ENCODE assay signal across 20 cellular contexts in the genomic region with DNA sequence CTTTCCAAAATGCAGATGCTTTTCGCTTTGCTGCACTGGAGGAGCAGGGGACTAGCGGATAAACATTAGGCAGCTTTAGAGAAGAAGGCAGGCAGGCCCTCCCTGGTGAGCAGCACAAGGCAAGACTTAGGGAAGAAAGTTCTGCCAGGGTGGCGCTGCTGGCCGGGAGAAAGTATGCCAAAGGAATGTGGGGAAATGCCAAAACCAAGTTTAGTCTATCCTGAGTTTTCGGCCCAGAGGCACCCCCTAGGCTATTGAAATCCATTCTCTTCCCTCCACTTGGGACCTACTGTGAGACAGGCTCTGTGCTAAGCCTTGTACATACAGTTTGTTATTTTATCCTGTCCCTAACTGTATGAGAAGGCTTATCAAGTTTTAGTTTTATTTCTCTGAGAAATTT. TPM values are rescaled to one million over a fixed set of nuclear protein-coding genes. Genes with fewer than 3 reads are reported as not detected.
DNase-seq lines count a peak whose midpoint lies in the region; ATAC-seq and TF ChIP-seq lines count a peak whose summit lies in the region.
"Had no signal": no experiment of that assay in that cellular context is flagged by ENCODE, and none has a peak within 500 bp of the region (broad histone marks: within the 10 kb centered on the region; RNA-seq: fewer than 3 reads in every experiment).

No MANE protein-coding gene starts in this region.

- no peaks in the 10 kb centered on the region for H3K36me3 ChIP-seq in fibroblast of lung (ENCODE audit: control insufficient read depth, insufficient read depth, low read length)
- H3K36me3 ChIP-seq in effector memory CD4-positive, alpha-beta T cell (ENCODE audit: control insufficient read depth, insufficient read depth, low read length), result no peaks in the 10 kb centered on the region
- H3K36me3 ChIP-seq: HAP-1, left lung had no signal

- ATAC-seq in GM19452 (IDR thresholded peaks at IDR 0.05; ENCODE audit: unreplicated experiment) (no peak), GM18505 (IDR thresholded peaks at IDR 0.05; ENCODE audit: unreplicated experiment) (no peak)
- ATAC-seq: left lung; natural killer cell treated with Interleukin-12 subunit alpha and Interleukin-12 subunit beta and Interleukin-15 and Interleukin-18, amount 100 ng/mL, for 72 hours had no signal

- no peaks in the 10 kb centered on the region for H3K36me3 Mint-ChIP-seq in osteocyte (ENCODE audit: unreplicated experiment)
- H3K36me3 Mint-ChIP-seq: CD8-positive, alpha-beta memory T cell; natural killer cell treated with Interleukin-12 subunit alpha and Interleukin-12 subunit beta and Interleukin-15 and Interleukin-18, amount 100 ng/mL, for 72 hours had no signal

- TF ChIP-seq CTCF in fibroblast of lung (conservative IDR thresholded peaks at IDR 0.05 in 1 of 2, IDR thresholded peaks at IDR 0.05 in 1 of 2; ENCODE audit: low read depth in 1 of 2, low read length in 2 of 2) (no peak), osteocyte (IDR thresholded peaks at IDR 0.05) (no peak)

- H4K20me1 ChIP-seq in fibroblast of lung (ENCODE audit: control insufficient read depth, extremely low read depth, insufficient read depth, low read length), result no peaks in the 10 kb centered on the region

- H3K4me1 Mint-ChIP-seq in osteocyte (ENCODE audit: unreplicated experiment), result peaks cover 17% of the 10 kb centered on the region
- H3K4me1 Mint-ChIP-seq: CD8-positive, alpha-beta memory T cell had no signal

- H3K4me3 Mint-ChIP-seq in osteocyte (ENCODE audit: unreplicated experiment), result no peak overlapping the region
- H3K4me3 Mint-ChIP-seq: CD8-positive, alpha-beta memory T cell; natural killer cell treated with Interleukin-12 subunit alpha and Interleukin-12 subunit beta and Interleukin-15 and Interleukin-18, amount 100 ng/mL, for 72 hours had no signal

- H3K9me3 ChIP-seq in fibroblast of lung (ENCODE audit: control insufficient read depth, insufficient read depth, low read depth, low read length), result no peaks in the 10 kb centered on the region
- H3K9me3 ChIP-seq in effector memory CD4-positive, alpha-beta T cell (ENCODE audit: control insufficient read depth, low read length), result no peaks in the 10 kb centered on the region
- H3K9me3 ChIP-seq: HAP-1, left lung had no signal

- H3K9me3 Mint-ChIP-seq in osteocyte (ENCODE audit: unreplicated experiment), result no peaks in the 10 kb centered on the region
- H3K9me3 Mint-ChIP-seq: CD8-positive, alpha-beta memory T cell; natural killer cell treated with Interleukin-12 subunit alpha and Interleukin-12 subunit beta and Interleukin-15 and Interleukin-18, amount 100 ng/mL, for 72 hours had no signal

- H3K27ac ChIP-seq in fibroblast of lung (ENCODE audit: insufficient read depth, low read length), result no peak overlapping the region
- no peak overlapping the region for H3K27ac ChIP-seq in effector memory CD4-positive, alpha-beta T cell (ENCODE audit: insufficient read depth, low read length, poor library complexity, severe bottlenecking)
- H3K27ac ChIP-seq: KMS-11, left lung had no signal

- no peak overlapping the region for H2AFZ ChIP-seq in fibroblast of lung (ENCODE audit: low read length)

- H3K27me3 Mint-ChIP-seq in osteocyte (ENCODE audit: unreplicated experiment), result no peaks in the 10 kb centered on the region

- no peaks in the 10 kb centered on the region for H3K4me1 ChIP-seq in fibroblast of lung (ENCODE audit: control insufficient read depth, extremely low read depth, insufficient read depth, low read length)
- no peaks in the 10 kb centered on the region for H3K4me1 ChIP-seq in effector memory CD4-positive, alpha-beta T cell (ENCODE audit: control insufficient read depth, insufficient read depth, low read length, poor library complexity, severe bottlenecking)
- H3K4me1 ChIP-seq: HAP-1, left lung had no signal

- no peak overlapping the region for H3K4me2 ChIP-seq in fibroblast of lung (ENCODE audit: extremely low read depth, insufficient read depth, low read length)
- H3K4me2 ChIP-seq: KMS-11 had no signal

- DNase-seq in EH (ENCODE audit: low read depth), result peak; percentile 81
- DNase-seq in SK-MEL-5 (ENCODE audit: low read depth, low spot score), result peak; percentile 47
- peak; percentile 12 to 67 for DNase-seq in fibroblast of lung (ENCODE audit: low read depth in 2 of 2)
- no peak for DNase-seq in osteocyte (ENCODE audit: extremely low spot score, unreplicated experiment)
- no peak for DNase-seq in T-helper 2 cell
- no peak for DNase-seq in effector memory CD4-positive, alpha-beta T cell
- DNase-seq: activated CD4-positive, alpha-beta T cell treated with anti-CD3 and anti-CD28 coated beads, Interleukin-2, amount 50 U/mL, for 1 hour; CD8-positive, alpha-beta memory T cell; effector CD8-positive, alpha-beta T cell; left lung; NCI-H1694 treated with DMSO at 0.1 percent for 48 hours; NCI-H526; retina; stimulated activated CD4-positive, alpha-beta T cell treated with anti-CD3 and anti-CD28 coated beads, Interleukin-2, amount 100 ng/mL, for 48 hours; T-helper 9 cell had no signal

- in situ Hi-C loops in SK-MEL-5 (cut with HindIII; ENCODE audit: low pct_unique_long_range_greater_than_20kb, low sequenced_read_pairs), result no loop called here

- H3K27ac Mint-ChIP-seq in osteocyte (ENCODE audit: unreplicated experiment), result peak overlapping the region; percentile 62
- H3K27ac Mint-ChIP-seq: CD8-positive, alpha-beta memory T cell; natural killer cell treated with Interleukin-12 subunit alpha and Interleukin-12 subunit beta and Interleukin-15 and Interleukin-18, amount 100 ng/mL, for 72 hours had no signal

- H3K79me2 ChIP-seq in fibroblast of lung (ENCODE audit: control insufficient read depth, insufficient read depth, low read length), result no peaks in the 10 kb centered on the region

- no peak overlapping the region for H3K9ac ChIP-seq in fibroblast of lung (ENCODE audit: insufficient read depth, low read length)
- H3K9ac ChIP-seq: KMS-11 had no signal

- H3K27me3 ChIP-seq in fibroblast of lung (ENCODE audit: control insufficient read depth, insufficient read depth, low read length), result no peaks in the 10 kb centered on the region
- H3K27me3 ChIP-seq in effector memory CD4-positive, alpha-beta T cell (replicated peaks; ENCODE audit: control insufficient read depth, insufficient read depth, low read length, poor library complexity, severe bottlenecking), result no peaks in the 10 kb centered on the region
- H3K27me3 ChIP-seq: left lung had no signal

- TF ChIP-seq POLR2A in GM18505 (IDR thresholded peaks at IDR 0.05; ENCODE audit: borderline replicate concordance, extremely low read depth, insufficient read depth, insufficient read length), result no peak

- no peak overlapping the region for H3K4me3 ChIP-seq in fibroblast of lung (replicated peaks in 1 of 4; ENCODE audit: control extremely low read depth in 1 of 4, insufficient read depth in 1 of 4, low read depth in 3 of 4, low read length in 4 of 4)
- H3K4me3 ChIP-seq in effector memory CD4-positive, alpha-beta T cell (ENCODE audit: insufficient read depth, low read depth, low read length, poor library complexity, severe bottlenecking), result no peak overlapping the region
- H3K4me3 ChIP-seq: HAP-1, left lung had no signal

RNA-seq across cellular contexts. Expression of a gene that starts 9.2 kb away (rescaled TPM):
- 20.9 and 21.3 TPM in 2 replicates for total RNA-seq in SK-MEL-5 (2014; rRNA removed; shearing (Covaris generic))
- 13.8 and 19.4 TPM in 2 replicates for polyA plus RNA-seq in SK-MEL-5 (2015; cell fraction: cytosol; rRNA removed)
- polyA plus RNA-seq in SK-MEL-5 (2015; cell fraction: nucleus; rRNA removed), result 15.4 and 22.4 TPM in 2 replicates
- total RNA-seq in fibroblast of lung (0.77 and 1.5 TPM in 2 replicates), osteocyte (4.2 and 4.6 TPM in 2 replicates)
- polyA plus RNA-seq in fibroblast of lung, result 0.75 and 0.94 TPM in 2 replicates
- 0.73 and 0.96 TPM in 2 replicates for polyA plus RNA-seq in fibroblast of lung (2012)
- polyA minus RNA-seq in fibroblast of lung (ENCODE audit: low replicate concordance), result 1.5 TPM in 1 of 2 replicates, not detected in the other
- polyA plus RNA-seq: CD8-positive, alpha-beta memory T cell had no signal

Comparison
In these comparisons a context has a peak if more than half of its experiments do, and no peak if none do; other contexts are left out.
1. DNase-seq: peak in EH (single experiment), SK-MEL-5 (single experiment) and fibroblast of lung (2 of 2); none in osteocyte (single experiment), T-helper 2 cell (0 of 5) and effector memory CD4-positive, alpha-beta T cell (0 of 3).